Comparison of ENCODE assay signal across 1 cellular context in the genomic region with DNA sequence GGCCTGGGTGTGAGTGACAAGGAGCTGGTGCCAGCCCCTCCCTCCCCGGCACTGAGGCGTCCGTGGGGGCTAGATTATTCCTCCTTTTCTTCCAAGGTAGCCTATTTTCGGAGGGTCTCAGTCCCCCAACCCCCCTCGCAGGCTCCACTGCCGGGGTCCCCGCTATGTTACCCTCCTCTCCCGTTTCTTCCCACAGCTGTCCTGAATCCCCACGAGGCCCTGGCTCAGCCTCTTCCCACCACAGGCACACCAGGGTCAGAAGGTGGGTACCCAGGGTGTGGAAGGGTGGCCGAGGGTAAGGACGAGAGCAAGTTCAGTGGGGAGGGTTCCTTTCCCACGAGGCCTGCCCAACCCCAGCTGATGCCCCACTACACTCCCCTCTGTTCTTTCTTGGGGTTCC.
TF ChIP-seq lines count a peak whose summit lies in the region.

No MANE protein-coding gene starts in this region.

TF ChIP-seq in IMR-90, 13 proteins besides CTCF, POLR2A, EP300 and RAD21:
- TF ChIP-seq, protein P1, sequence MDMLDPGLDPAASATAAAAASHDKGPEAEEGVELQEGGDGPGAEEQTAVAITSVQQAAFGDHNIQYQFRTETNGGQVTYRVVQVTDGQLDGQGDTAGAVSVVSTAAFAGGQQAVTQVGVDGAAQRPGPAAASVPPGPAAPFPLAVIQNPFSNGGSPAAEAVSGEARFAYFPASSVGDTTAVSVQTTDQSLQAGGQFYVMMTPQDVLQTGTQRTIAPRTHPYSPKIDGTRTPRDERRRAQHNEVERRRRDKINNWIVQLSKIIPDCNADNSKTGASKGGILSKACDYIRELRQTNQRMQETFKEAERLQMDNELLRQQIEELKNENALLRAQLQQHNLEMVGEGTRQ (IDR thresholded peaks at IDR 0.05; ENCODE audit: low read depth, low read length), result no peak
- no peak for TF ChIP-seq CEBPB (IDR thresholded peaks at IDR 0.05; ENCODE audit: low read depth, low read length)
- TF ChIP-seq, protein P2, sequence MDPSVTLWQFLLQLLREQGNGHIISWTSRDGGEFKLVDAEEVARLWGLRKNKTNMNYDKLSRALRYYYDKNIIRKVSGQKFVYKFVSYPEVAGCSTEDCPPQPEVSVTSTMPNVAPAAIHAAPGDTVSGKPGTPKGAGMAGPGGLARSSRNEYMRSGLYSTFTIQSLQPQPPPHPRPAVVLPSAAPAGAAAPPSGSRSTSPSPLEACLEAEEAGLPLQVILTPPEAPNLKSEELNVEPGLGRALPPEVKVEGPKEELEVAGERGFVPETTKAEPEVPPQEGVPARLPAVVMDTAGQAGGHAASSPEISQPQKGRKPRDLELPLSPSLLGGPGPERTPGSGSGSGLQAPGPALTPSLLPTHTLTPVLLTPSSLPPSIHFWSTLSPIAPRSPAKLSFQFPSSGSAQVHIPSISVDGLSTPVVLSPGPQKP (IDR thresholded peaks at IDR 0.05; ENCODE audit: borderline replicate concordance, low read depth, low read length), result no peak
- no peak for TF ChIP-seq RFX5 (IDR thresholded peaks at IDR 0.05; ENCODE audit: low read depth, low read length)
- TF ChIP-seq MAFK (IDR thresholded peaks at IDR 0.05; ENCODE audit: low read depth, low read length), result no peak
- no peak for TF ChIP-seq BHLHE40 (IDR thresholded peaks at IDR 0.05; ENCODE audit: low read depth, low read length)
- no peak for TF ChIP-seq NFE2L2 (IDR thresholded peaks at IDR 0.05; ENCODE audit: low read depth, low read length)
- no peak for TF ChIP-seq FOS (IDR thresholded peaks at IDR 0.05; ENCODE audit: low read depth, low read length)
- TF ChIP-seq RCOR1 (IDR thresholded peaks at IDR 0.05; ENCODE audit: insufficient replicate concordance, low read length), result no peak
- TF ChIP-seq MXI1 (IDR thresholded peaks at IDR 0.05; ENCODE audit: borderline replicate concordance, low read depth, low read length), result no peak
- TF ChIP-seq MAZ (IDR thresholded peaks at IDR 0.05; ENCODE audit: borderline replicate concordance, low read depth, low read length), result no peak
- TF ChIP-seq CHD1 (IDR thresholded peaks at IDR 0.05; ENCODE audit: low read depth, low read length), result no peak
- no peak for TF ChIP-seq SMC3 (IDR thresholded peaks at IDR 0.05; ENCODE audit: low read depth, low read length)
